10 cellular contexts compared by ENCODE assay signal in genomic region chr3:94070341-94070911, GRCh38. TPM values are rescaled to one million over a fixed set of nuclear protein-coding genes. Genes with fewer than 3 reads are reported as not detected.
DNase-seq lines count a peak whose midpoint lies in the region; ATAC-seq and TF ChIP-seq lines count a peak whose summit lies in the region.
"Had no signal": no experiment of that assay in that cellular context is flagged by ENCODE, and none has a peak within 500 bp of the region (broad histone marks: within the 10 kb centered on the region; RNA-seq: fewer than 3 reads in every experiment).

No MANE protein-coding gene starts in this region.

- no peak for TF ChIP-seq CTCF in GM10266 (IDR thresholded peaks at IDR 0.05; ENCODE audit: control insufficient read depth, insufficient read depth, low read depth, missing control alignments)

- no peaks in the 10 kb centered on the region for H3K4me1 ChIP-seq in SJCRH30

- peak; percentile 22 for DNase-seq in GM10266 (ENCODE audit: extremely low spot score)
- DNase-seq in SJCRH30: no peak
- no peak for DNase-seq in H7
- no peak for DNase-seq in iPS-NIHi7 (ENCODE audit: extremely low spot score)
- no peak for DNase-seq in NCI-H1694 (lab: John Stamatoyannopoulos, UW)
- DNase-seq: activated naive CD8-positive, alpha-beta T cell treated with anti-CD3 and anti-CD28 coated beads, Interleukin-2, amount 10 ng/mL, durations not matched to agents 7 days and 5 days; effector memory CD4-positive, alpha-beta T cell had no signal

- H3K36me3 ChIP-seq in SJCRH30 (peaks cover 2% of the 10 kb centered on the region; the same call in 1 of the 2 replicates), H7 (replicated peaks; ENCODE audit: control insufficient read depth, insufficient read depth, low read length) (0 out of 2 replicates have a peak, but pooled peaks cover 1% of the 10 kb centered on the region)

- H3K27me3 ChIP-seq in SJCRH30: no peaks in the 10 kb centered on the region
- H3K27me3 ChIP-seq in H7 (ENCODE audit: control insufficient read depth, insufficient read depth, low read length): no peaks in the 10 kb centered on the region

- H3K9me3 ChIP-seq in SJCRH30 (replicated peaks): no peaks in the 10 kb centered on the region

- peak; percentile 82 for ATAC-seq in GM19035 (IDR thresholded peaks at IDR 0.05; ENCODE audit: unreplicated experiment)
- ATAC-seq in HG02642 (IDR thresholded peaks at IDR 0.05; ENCODE audit: poor library complexity, unreplicated experiment): peak; percentile 55
- ATAC-seq in HG03457 (IDR thresholded peaks at IDR 0.05; ENCODE audit: unreplicated experiment): peak; percentile 42

- no peak overlapping the region for H3K4me3 ChIP-seq in SJCRH30
- H3K4me3 ChIP-seq in H7 (ENCODE audit: insufficient read depth, low read depth, low read length): no peak overlapping the region

- no peak overlapping the region for H3K27ac ChIP-seq in SJCRH30

RNA-seq across cellular contexts. Expression of gene NSUN3, which starts 7.6 kb away (rescaled TPM):
- total RNA-seq in SJCRH30 (2014; rRNA removed; shearing (Covaris generic)): 10.1 and 16.4 TPM in 2 replicates
- 7.7 and 22.2 TPM in 2 replicates for total RNA-seq in H7 (2014; rRNA removed; shearing (Covaris generic))

RNA-seq across cellular contexts. Expression of gene DHFR2, which starts 7.7 kb away (rescaled TPM):
- 3.4 TPM in 2 replicates for total RNA-seq in SJCRH30 (2014; rRNA removed; shearing (Covaris generic))
- total RNA-seq in H7 (2014; rRNA removed; shearing (Covaris generic)): 1.0 and 1.4 TPM in 2 replicates

RNA-seq across cellular contexts. Expression of gene STX19, which starts 42.0 kb away (rescaled TPM):
- not detected in 2 replicates for total RNA-seq in SJCRH30 (2014; rRNA removed; shearing (Covaris generic))
- not detected in 2 replicates for total RNA-seq in H7 (2014; rRNA removed; shearing (Covaris generic))
- total RNA-seq: activated naive CD8-positive, alpha-beta T cell treated with anti-CD3 and anti-CD28 coated beads, Interleukin-2, amount 10 ng/mL, durations not matched to agents 7 days and 5 days had no signal
